In the genomic region with DNA sequence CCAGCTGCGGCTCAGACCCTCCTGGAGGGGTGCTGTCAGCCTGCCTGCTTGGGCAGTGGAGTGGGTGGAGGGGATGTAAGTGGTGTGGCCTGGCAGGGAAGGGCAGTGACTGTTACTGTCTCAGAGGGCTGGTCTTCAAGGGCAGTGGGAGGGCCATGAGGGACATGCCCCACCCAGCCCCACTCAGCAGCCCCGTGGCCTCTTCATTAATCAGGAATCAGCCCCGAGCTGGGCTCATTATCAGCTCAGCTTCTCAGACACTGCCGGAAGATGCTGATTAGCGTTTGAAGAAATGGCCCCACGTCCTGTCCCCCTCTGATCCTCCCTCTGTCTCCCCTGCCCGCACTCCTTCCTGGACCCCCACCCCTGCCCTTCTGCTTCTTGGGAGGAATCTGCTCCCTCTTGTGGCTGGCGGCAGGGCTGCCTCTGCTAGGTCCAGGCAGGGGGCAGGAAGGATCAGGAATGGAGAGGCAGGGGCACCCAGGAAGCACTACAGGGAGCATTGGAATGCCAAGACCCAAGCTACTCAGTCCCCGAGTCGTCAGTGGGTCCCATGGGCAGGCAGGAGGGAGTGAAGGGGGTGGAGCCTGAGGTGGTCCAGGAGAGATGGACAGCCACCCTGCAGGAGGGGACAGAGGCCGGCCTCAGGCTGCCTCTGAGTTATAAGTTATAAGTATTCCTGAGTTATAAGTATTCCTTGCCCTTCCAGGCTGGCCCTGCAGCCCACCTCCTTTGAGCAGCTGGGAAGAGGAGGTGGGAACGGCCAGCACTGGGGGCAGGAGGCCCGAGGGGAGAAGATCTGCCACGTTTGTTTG, we compare ENCODE assay signal across 8 cellular contexts. TPM values are rescaled to one million over a fixed set of nuclear protein-coding genes. Genes with fewer than 3 reads are reported as not detected.
DNase-seq lines count a peak whose midpoint lies in the region; ATAC-seq and TF ChIP-seq lines count a peak whose summit lies in the region.

No MANE protein-coding gene starts in this region.

- no peak overlapping the region for H3K23ac ChIP-seq in H9 (ENCODE audit: insufficient read length, low read depth, low read length)

- peak; percentile 88 for DNase-seq in H9
- DNase-seq in SHP77 (lab: John Stamatoyannopoulos, UW) = peak; percentile 18 to 33
- peak; percentile 37 for DNase-seq in fibroblast of pulmonary artery (ENCODE audit: low read depth)
- DNase-seq in DMS79 treated with DMSO at 0.1 percent for 48 hours (lab: John Stamatoyannopoulos, UW) = no peak

- H3K79me2 ChIP-seq in H9 (ENCODE audit: insufficient read depth, low read length) = no peaks in the 10 kb centered on the region

- H2BK12ac ChIP-seq in H9 (ENCODE audit: insufficient read length, low read depth, low read length) = no peak overlapping the region

- no peak overlapping the region for H2BK120ac ChIP-seq in H9 (ENCODE audit: low read depth, low read length, poor library complexity, severe bottlenecking)

- H3K79me1 ChIP-seq in H9 (ENCODE audit: insufficient read depth, low read depth, low read length, poor library complexity, severe bottlenecking) = no peaks in the 10 kb centered on the region

- H4K20me1 ChIP-seq in BLaER1 = no peaks in the 10 kb centered on the region; the same call in 1 of the 2 replicates
- H4K20me1 ChIP-seq in H9 (ENCODE audit: control insufficient read depth, insufficient read depth, insufficient read length) = no peaks in the 10 kb centered on the region

- TF ChIP-seq CTCF in H9 (conservative IDR thresholded peaks at IDR 0.05) = peak; percentile 84
- peak; percentile 88 for TF ChIP-seq CTCF in fibroblast of pulmonary artery (IDR thresholded peaks at IDR 0.05; ENCODE audit: low read length, missing control alignments)

- no CpG with 5 or more reads among the region's 14 CpGs for WGBS in H9 (ENCODE audit: extremely low coverage, insufficient read length, low lambda C conversion rate)

- ATAC-seq in GM21717 (IDR thresholded peaks at IDR 0.05; ENCODE audit: unreplicated experiment) = no peak
- ATAC-seq in GM18907 (IDR thresholded peaks at IDR 0.05; ENCODE audit: unreplicated experiment) = no peak

- H3K36me3 ChIP-seq in BLaER1 (no peaks in the 10 kb centered on the region), rectal smooth muscle tissue (ENCODE audit: control insufficient read depth, insufficient read depth, low read length) (no peaks in the 10 kb centered on the region)

- H3T11ph ChIP-seq in H9 (ENCODE audit: low read length) = no peak overlapping the region

- no peak overlapping the region for H4K5ac ChIP-seq in H9 (ENCODE audit: insufficient read length, low read depth, low read length)

- H3K56ac ChIP-seq in H9 (ENCODE audit: insufficient read length, low read depth, low read length) = no peak overlapping the region

- H3K36me3 Mint-ChIP-seq in H9 (ENCODE audit: insufficient read depth in 1 of 3, low read depth in 3 of 3) = no peaks in the 10 kb centered on the region; a peak in 1 of 7 replicates

- H3K4me2 ChIP-seq in BLaER1 (peak overlapping the region; percentile 61), H9 (ENCODE audit: insufficient read depth, insufficient read length, low read length) (no peak overlapping the region)

- H3K27me3 Mint-ChIP-seq in H9 (ENCODE audit: low read depth) = peaks cover 49% of the 10 kb centered on the region

- peaks cover 4% of the 10 kb centered on the region for H3K23me2 ChIP-seq in H9 (ENCODE audit: insufficient read length, low read depth, low read length, poor library complexity, severe bottlenecking)

- no peak overlapping the region for H4K91ac ChIP-seq in H9 (ENCODE audit: insufficient read length, low read depth, low read length)

- peak overlapping the region; percentile 4 to 53; a peak in 3 of 5 replicates for H3K4me3 Mint-ChIP-seq in H9

- no peak overlapping the region for H2BK20ac ChIP-seq in H9 (ENCODE audit: low read depth, low read length, poor library complexity, severe bottlenecking)

- H3K27ac Mint-ChIP-seq in H9 = peak overlapping the region; percentile 33 to 80 (median 76); a peak in 3 of 7 replicates

- H3K9me3 ChIP-seq in BLaER1 = no peaks in the 10 kb centered on the region
- no peaks in the 10 kb centered on the region for H3K9me3 ChIP-seq in H9 (ENCODE audit: control insufficient read depth, low read depth, low read length)

- H3K9ac ChIP-seq in BLaER1 (no peak overlapping the region), H9 (ENCODE audit: extremely low read depth, insufficient read length, low read length) (no peak overlapping the region), rectal smooth muscle tissue (ENCODE audit: low read length) (no peak overlapping the region)

- H2AFZ ChIP-seq in H9 (ENCODE audit: low read length) = no peak overlapping the region

- H2BK15ac ChIP-seq in H9 (ENCODE audit: low read depth, low read length) = no peak overlapping the region

- H3K27me3 ChIP-seq in BLaER1 (peaks cover 54% of the 10 kb centered on the region), H9 (ENCODE audit: insufficient read depth, low read length) (peaks cover 8% of the 10 kb centered on the region; the same call in 1 of the 2 replicates), rectal smooth muscle tissue (ENCODE audit: control insufficient read depth, insufficient read depth, low read length) (peaks cover 7% of the 10 kb centered on the region)

- no peak overlapping the region for H3K14ac ChIP-seq in H9 (ENCODE audit: insufficient read depth, low read length)

- H3K9me3 Mint-ChIP-seq in H9 = no peaks in the 10 kb centered on the region; a peak in 1 of 5 replicates

- H3K4me3 ChIP-seq in BLaER1 (no peak overlapping the region), fibroblast of pulmonary artery (replicated peaks; ENCODE audit: low read depth, low read length) (no peak overlapping the region), rectal smooth muscle tissue (ENCODE audit: low read length) (no peak overlapping the region)

- H3K27ac ChIP-seq in BLaER1 = no peak overlapping the region
- H3K27ac ChIP-seq in H9 (ENCODE audit: insufficient read length, low read depth, low read length) = no peak overlapping the region
- H3K27ac ChIP-seq in rectal smooth muscle tissue (ENCODE audit: low read depth, low read length) = peak overlapping the region; percentile 65

- no peak overlapping the region for H2BK5ac ChIP-seq in H9 (ENCODE audit: insufficient read length, low read length)

- H3K4me1 Mint-ChIP-seq in H9 = peaks cover 44 to 69% of the 10 kb centered on the region in 2 experiments

- H3K4me1 ChIP-seq in BLaER1 (peaks cover 61% of the 10 kb centered on the region), H9 (ENCODE audit: insufficient read depth, low read length) (peaks cover 9% of the 10 kb centered on the region; the same call in 1 of the 2 replicates), rectal smooth muscle tissue (ENCODE audit: control insufficient read depth, insufficient read depth, low read length) (peaks cover 3% of the 10 kb centered on the region)

- H3K18ac ChIP-seq in H9 (ENCODE audit: insufficient read length, low read depth, low read length) = no peak overlapping the region

- no peak overlapping the region for H2AK5ac ChIP-seq in H9 (ENCODE audit: insufficient read length, low read length)

- no peak overlapping the region for H3K4ac ChIP-seq in H9 (ENCODE audit: low read depth, low read length)

- H4K8ac ChIP-seq in H9 (replicated peaks; ENCODE audit: insufficient read length, low read depth, low read length) = no peak overlapping the region

RNA-seq across cellular contexts. Expression of a gene that starts 7.0 kb away (rescaled TPM):
- 0.37 and 0.42 TPM in 2 replicates for total RNA-seq in H9 (2021)

RNA-seq across cellular contexts. Expression of a gene that starts 22.3 kb away (rescaled TPM):
- 45.1 and 46.5 TPM in 2 replicates for total RNA-seq in H9 (2021)

RNA-seq across cellular contexts. Expression of a gene that starts 22.6 kb away (rescaled TPM):
- total RNA-seq in H9 (2021) = 7.7 and 8.8 TPM in 2 replicates

RNA-seq across cellular contexts. Expression of a gene that starts 22.6 kb away (rescaled TPM):
- 32.0 and 34.5 TPM in 2 replicates for total RNA-seq in H9 (2021)

RNA-seq across cellular contexts. Expression of a gene that starts 50.1 kb away (rescaled TPM):
- 139 and 140 TPM in 2 replicates for total RNA-seq in H9 (2021)
